ENCODE assay signal across 21 cellular contexts in the genomic region with DNA sequence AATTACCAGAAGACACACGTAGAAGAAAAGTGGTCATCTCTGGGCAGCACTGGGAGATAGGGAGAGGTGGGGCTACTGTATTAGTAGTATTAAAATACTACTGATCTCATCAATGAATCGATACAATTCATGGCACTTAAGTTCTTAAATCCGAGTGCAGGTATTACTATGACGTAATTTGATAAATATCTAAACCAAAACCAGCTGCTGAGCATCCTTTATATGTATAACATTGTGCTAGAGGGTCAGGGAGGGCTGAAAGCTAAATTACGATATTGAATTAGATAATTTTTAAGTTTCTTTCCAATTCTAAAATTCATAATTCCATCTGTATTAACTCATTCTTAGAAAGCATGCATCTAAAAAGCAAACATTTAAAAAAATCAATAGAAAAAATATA. TPM values are rescaled to one million over a fixed set of nuclear protein-coding genes. Genes with fewer than 3 reads are reported as not detected.
DNase-seq lines count a peak whose midpoint lies in the region; ATAC-seq and TF ChIP-seq lines count a peak whose summit lies in the region.
"Had no signal": no experiment of that assay in that cellular context is flagged by ENCODE, and none has a peak within 500 bp of the region (broad histone marks: within the 10 kb centered on the region; RNA-seq: fewer than 3 reads in every experiment).

No MANE protein-coding gene starts in this region.

- CTCF ChIA-PET in activated naive CD4-positive, alpha-beta T cell treated with anti-CD3 and anti-CD28 coated beads, Interleukin-2, amount 10 ng/mL, durations not matched to agents 7 days and 5 days (lab: Charles Lee): no interaction called here
- CTCF ChIA-PET in activated CD8-positive, alpha-beta T cell treated with anti-CD3 and anti-CD28 coated beads, Interleukin-2, amount 10 ng/mL, durations not matched to agents 7 days and 5 days (lab: Charles Lee): interaction anchor here (0.7 to 1.1 kb wide), 6 partner anchors 10 to 424 kb away, joined by 3 to 4 read pairs (median 3); no protein-coding TSS in a partner anchor

- TF ChIP-seq CTCF in nephron progenitor cell (IDR thresholded peaks at IDR 0.05): no peak

- peaks cover 25% of the 10 kb centered on the region; the same call in 1 of the 2 replicates for H3K36me3 ChIP-seq in HUES64 (ENCODE audit: insufficient read depth, low read length)
- H3K36me3 ChIP-seq: gastrocnemius medialis, left lung had no signal

- H3K4me3 Mint-ChIP-seq in activated naive CD4-positive, alpha-beta T cell treated with anti-CD3 and anti-CD28 coated beads, Interleukin-2, amount 10 ng/mL, durations not matched to agents 7 days and 5 days: no peak overlapping the region
- H3K4me3 Mint-ChIP-seq in activated CD8-positive, alpha-beta T cell treated with anti-CD3 and anti-CD28 coated beads, Interleukin-2, amount 10 ng/mL, durations not matched to agents 7 days and 5 days: no peak overlapping the region
- H3K4me3 Mint-ChIP-seq in nephron progenitor cell (peak overlapping the region; percentile 19), immature natural killer cell (no peak overlapping the region)

- H3K9ac ChIP-seq in HUES64 (ENCODE audit: low read depth, low read length): no peak overlapping the region

- 100% methylated on average over 3 of the region's 5 CpGs for WGBS in HUES64

- POLR2A ChIA-PET in activated CD8-positive, alpha-beta T cell treated with anti-CD3 and anti-CD28 coated beads, Interleukin-2, amount 10 ng/mL, durations not matched to agents 7 days and 5 days (lab: Charles Lee): interaction anchor here (0.6 kb wide), 1 partner anchor 149 kb away, joined by 3 read pairs; no protein-coding TSS in a partner anchor

- H3K4me1 ChIP-seq in HUES64 (ENCODE audit: insufficient read depth, low read length): peaks cover 39% of the 10 kb centered on the region

- peaks cover 59% of the 10 kb centered on the region for H3K4me1 Mint-ChIP-seq in activated naive CD4-positive, alpha-beta T cell treated with anti-CD3 and anti-CD28 coated beads, Interleukin-2, amount 10 ng/mL, durations not matched to agents 7 days and 5 days
- H3K4me1 Mint-ChIP-seq in activated CD8-positive, alpha-beta T cell treated with anti-CD3 and anti-CD28 coated beads, Interleukin-2, amount 10 ng/mL, durations not matched to agents 7 days and 5 days (ENCODE audit: low read depth): peaks cover 52% of the 10 kb centered on the region
- peaks cover 49% of the 10 kb centered on the region for H3K4me1 Mint-ChIP-seq in nephron progenitor cell
- H3K4me1 Mint-ChIP-seq in immature natural killer cell: peaks cover 23 to 44% of the 10 kb centered on the region in 2 donors

- H3K27ac ChIP-seq in HUES64 (ENCODE audit: low read depth, low read length): peak overlapping the region; percentile 80
- H3K27ac ChIP-seq: gastrocnemius medialis had no signal

- no peaks in the 10 kb centered on the region for H3K9me3 Mint-ChIP-seq in activated naive CD4-positive, alpha-beta T cell treated with anti-CD3 and anti-CD28 coated beads, Interleukin-2, amount 10 ng/mL, durations not matched to agents 7 days and 5 days
- no peaks in the 10 kb centered on the region for H3K9me3 Mint-ChIP-seq in activated CD8-positive, alpha-beta T cell treated with anti-CD3 and anti-CD28 coated beads, Interleukin-2, amount 10 ng/mL, durations not matched to agents 7 days and 5 days (ENCODE audit: insufficient read depth)
- no peaks in the 10 kb centered on the region for H3K9me3 Mint-ChIP-seq in nephron progenitor cell
- H3K9me3 Mint-ChIP-seq in immature natural killer cell: peaks cover 0 to 2% (median 0%) of the 10 kb centered on the region in 6 donors

- no peaks in the 10 kb centered on the region for H3K9me3 ChIP-seq in HUES64 (ENCODE audit: insufficient read depth, low read depth, low read length)
- H3K9me3 ChIP-seq: gastrocnemius medialis, left lung, mucosa of descending colon, spleen, suprapubic skin had no signal

- H3K27ac Mint-ChIP-seq in activated naive CD4-positive, alpha-beta T cell treated with anti-CD3 and anti-CD28 coated beads, Interleukin-2, amount 10 ng/mL, durations not matched to agents 7 days and 5 days: peak overlapping the region; percentile 2
- H3K27ac Mint-ChIP-seq in activated CD8-positive, alpha-beta T cell treated with anti-CD3 and anti-CD28 coated beads, Interleukin-2, amount 10 ng/mL, durations not matched to agents 7 days and 5 days: peak overlapping the region; percentile 65
- H3K27ac Mint-ChIP-seq in nephron progenitor cell (peak overlapping the region; percentile 49), immature natural killer cell (peak overlapping the region in 2 of 6 donors; percentile 61 to 63)

- no peaks in the 10 kb centered on the region for H3K27me3 ChIP-seq in HUES64 (ENCODE audit: insufficient read depth, low read length)
- H3K27me3 ChIP-seq: gastrocnemius medialis, left lung, spleen, suprapubic skin had no signal

- no peaks in the 10 kb centered on the region for H3K27me3 Mint-ChIP-seq in activated naive CD4-positive, alpha-beta T cell treated with anti-CD3 and anti-CD28 coated beads, Interleukin-2, amount 10 ng/mL, durations not matched to agents 7 days and 5 days
- no peaks in the 10 kb centered on the region for H3K27me3 Mint-ChIP-seq in activated CD8-positive, alpha-beta T cell treated with anti-CD3 and anti-CD28 coated beads, Interleukin-2, amount 10 ng/mL, durations not matched to agents 7 days and 5 days (ENCODE audit: low read depth)
- H3K27me3 Mint-ChIP-seq in nephron progenitor cell (ENCODE audit: low read depth, poor library complexity): no peaks in the 10 kb centered on the region
- H3K27me3 Mint-ChIP-seq in immature natural killer cell (ENCODE audit: low read depth in 3 of 3): no peaks in the 10 kb centered on the region

- 0 out of 2 replicates have a peak overlapping the region, but pooled peaks have one; percentile 22 for H3K4me3 ChIP-seq in HUES64 (ENCODE audit: low read length)
- H3K4me3 ChIP-seq: gastrocnemius medialis, left lung, mucosa of descending colon, spleen, suprapubic skin had no signal

- no peak for ATAC-seq in activated CD8-positive, alpha-beta T cell treated with anti-CD3 and anti-CD28 coated beads, Interleukin-2, amount 10 ng/mL, durations not matched to agents 7 days and 5 days
- ATAC-seq in GM21717 (IDR thresholded peaks at IDR 0.05; ENCODE audit: unreplicated experiment): no peak
- ATAC-seq: esophagus mucosa, gastrocnemius medialis had no signal

- peaks cover 59% of the 10 kb centered on the region for H3K36me3 Mint-ChIP-seq in activated naive CD4-positive, alpha-beta T cell treated with anti-CD3 and anti-CD28 coated beads, Interleukin-2, amount 10 ng/mL, durations not matched to agents 7 days and 5 days
- H3K36me3 Mint-ChIP-seq in activated CD8-positive, alpha-beta T cell treated with anti-CD3 and anti-CD28 coated beads, Interleukin-2, amount 10 ng/mL, durations not matched to agents 7 days and 5 days (ENCODE audit: low read depth): peaks cover 58% of the 10 kb centered on the region
- peaks cover 44% of the 10 kb centered on the region for H3K36me3 Mint-ChIP-seq in nephron progenitor cell (ENCODE audit: low read depth)
- H3K36me3 Mint-ChIP-seq in immature natural killer cell: peaks cover 8 to 14% (median 10%) of the 10 kb centered on the region in 3 donors

- DNase-seq in activated naive CD4-positive, alpha-beta T cell treated with anti-CD3 and anti-CD28 coated beads, Interleukin-2, amount 10 ng/mL, durations not matched to agents 7 days and 5 days: no peak
- DNase-seq in activated naive CD4-positive, alpha-beta T cell (lab: John Stamatoyannopoulos, UW): no peak
- DNase-seq in activated CD8-positive, alpha-beta T cell treated with anti-CD3 and anti-CD28 coated beads, Interleukin-2, amount 10 ng/mL, durations not matched to agents 7 days and 5 days: no peak
- no peak for DNase-seq in nephron progenitor cell
- DNase-seq in immature natural killer cell: no peak
- DNase-seq in stimulated activated naive CD4-positive, alpha-beta T cell (lab: John Stamatoyannopoulos, UW): no peak
- DNase-seq: ACHN, C1 segment of cervical spinal cord, DMS53, gastrocnemius medialis, left lung, mucosa of descending colon, MV-4-11, NCI-H1694 treated with DMSO at 0.1 percent for 48 hours, NCI-H226, nucleus accumbens, spleen had no signal

RNA-seq across cellular contexts. Expression of a gene that starts 25.3 kb away (rescaled TPM):
- 78.5 TPM for polyA plus RNA-seq in HUES64 (2013, experiment 1 of 2)
- polyA plus RNA-seq in HUES64 (2013, experiment 2 of 2): 93.1 TPM
- total RNA-seq in activated CD8-positive, alpha-beta T cell treated with anti-CD3 and anti-CD28 coated beads, Interleukin-2, amount 10 ng/mL, durations not matched to agents 7 days and 5 days: 100 to 1,000 TPM; 139 to 148 TPM
- polyA plus RNA-seq in immature natural killer cell: 100 to 1,000 TPM in 1 of 3 donors, 10 to 100 TPM in 2; 63.5 to 132 (median 86.1) TPM
